In genomic region chr20:3764659-3765058, GRCh38 we compare ENCODE assay signal across 28 cellular contexts. TPM values are rescaled to one million over a fixed set of nuclear protein-coding genes. Genes with fewer than 3 reads are reported as not detected.
DNase-seq lines count a peak whose midpoint lies in the region; ATAC-seq, FAIRE-seq and TF ChIP-seq lines count a peak whose summit lies in the region.
"Had no signal": no experiment of that assay in that cellular context is flagged by ENCODE, and none has a peak within 500 bp of the region (broad histone marks: within the 10 kb centered on the region; RNA-seq: fewer than 3 reads in every experiment).

No MANE protein-coding gene starts in this region.

- H3K27ac Mint-ChIP-seq in CD4-positive, alpha-beta T cell, result no peak overlapping the region
- H3K27ac Mint-ChIP-seq: activated CD4-positive, alpha-beta memory T cell treated with anti-CD3 and anti-CD28 coated beads, Interleukin-2, amount 10 ng/mL, durations not matched to agents 7 days and 5 days; T-helper 1 cell treated with Interleukin-12 subunit alpha and Interleukin-12 subunit beta and Interleukin-4 antibody, amounts not matched to agents 30 μg/mL and 1 μg/mL, for 36 hours had no signal

- POLR2A ChIA-PET in CD4-positive, alpha-beta T cell (lab: Charles Lee), result no interaction called here
- POLR2A ChIA-PET in RWPE1 (lab: Yijun Ruan, JAX; ENCODE audit: low non-redundant PET), result no interaction called here

- H3K9me3 Mint-ChIP-seq in CD4-positive, alpha-beta T cell, result no peaks in the 10 kb centered on the region
- H3K9me3 Mint-ChIP-seq: activated CD4-positive, alpha-beta memory T cell treated with anti-CD3 and anti-CD28 coated beads, Interleukin-2, amount 10 ng/mL, durations not matched to agents 7 days and 5 days; nephron progenitor cell; T-helper 1 cell treated with Interleukin-12 subunit alpha and Interleukin-12 subunit beta and Interleukin-4 antibody, amounts not matched to agents 30 μg/mL and 1 μg/mL, for 36 hours had no signal

- H3K27me3 Mint-ChIP-seq in CD4-positive, alpha-beta T cell, result no peaks in the 10 kb centered on the region
- H3K27me3 Mint-ChIP-seq: activated CD4-positive, alpha-beta memory T cell treated with anti-CD3 and anti-CD28 coated beads, Interleukin-2, amount 10 ng/mL, durations not matched to agents 7 days and 5 days had no signal

- no peaks in the 10 kb centered on the region for H3K36me3 Mint-ChIP-seq in CD4-positive, alpha-beta T cell (ENCODE audit: low read depth)

- no peak for FAIRE-seq in kidney (lab: Jason Lieb, UNC)
- FAIRE-seq: D721Med, endometrium, islet of Langerhans had no signal

- H3K27ac ChIP-seq in CD4-positive, alpha-beta T cell (ENCODE audit: low read depth, low read length), result no peak overlapping the region
- H3K27ac ChIP-seq in RWPE1 (peak overlapping the region; percentile 90), kidney (ENCODE audit: low read depth in 2 of 2, low read length in 2 of 2) (no peak overlapping the region), rectal smooth muscle tissue (ENCODE audit: low read depth, low read length) (peak overlapping the region; percentile 10)
- H3K27ac ChIP-seq: ascending aorta, C4-2B, cardiac muscle cell, KMS-11, upper lobe of right lung had no signal

- H3K4me1 ChIP-seq in kidney (ENCODE audit: control insufficient read depth in 1 of 2, insufficient read depth in 1 of 2, low read depth in 1 of 2, low read length in 2 of 2) (peaks cover 4 to 14% of the 10 kb centered on the region in 2 donors), rectal smooth muscle tissue (ENCODE audit: control insufficient read depth, insufficient read depth, low read length) (peaks cover 12% of the 10 kb centered on the region)

- H3K36me3 ChIP-seq in kidney (ENCODE audit: control insufficient read depth in 1 of 2, insufficient read depth in 2 of 2, low read length in 2 of 2), result no peaks in the 10 kb centered on the region
- H3K36me3 ChIP-seq in rectal smooth muscle tissue (ENCODE audit: control insufficient read depth, insufficient read depth, low read length), result peaks cover 3% of the 10 kb centered on the region
- H3K36me3 ChIP-seq: ascending aorta, cardiac muscle cell had no signal

- H3K4me3 ChIP-seq in kidney (ENCODE audit: low read length in 2 of 2), result no peak overlapping the region
- no peak overlapping the region for H3K4me3 ChIP-seq in rectal smooth muscle tissue (ENCODE audit: low read length)
- H3K4me3 ChIP-seq: ascending aorta, cardiac muscle cell, lung, mucosa of descending colon, upper lobe of right lung had no signal

- peaks cover 26% of the 10 kb centered on the region for H3K4me1 Mint-ChIP-seq in CD4-positive, alpha-beta T cell (ENCODE audit: low read depth)

- intact Hi-C loops in CD4-positive, alpha-beta T cell (cut with DNase I, micrococcal nuclease), result loop anchor here (5.0 kb wide), 5 partner anchors 48 to 323 kb away; partner anchors contain the start of genes MAVS (in 1 of the 2) and RNF24 (in 1 of the 2)
- intact Hi-C loops in kidney (cut with DNase I), result no loop called here

- CTCF ChIA-PET in CD4-positive, alpha-beta T cell (lab: Charles Lee), result interaction anchor here (1.4 kb wide), 1 partner anchor 17 kb away, joined by 3 read pairs; the partner anchor contains the start of gene SPEF1
- CTCF ChIA-PET in RWPE1 (lab: Yijun Ruan, JAX), result interaction anchor here (0.8 to 1.4 kb wide), 3 partner anchors 12 to 90 kb away, joined by 3 to 5 read pairs (median 3); no protein-coding TSS in a partner anchor

- no peak for DNase-seq in CD4-positive, alpha-beta T cell
- DNase-seq in RWPE1 (ENCODE audit: low spot score) (no peak), kidney (peak; percentile 66), dedifferentiated amniotic fluid mesenchymal stem cell (ENCODE audit: extremely low spot score) (no peak), retina (no peak)
- DNase-seq: activated CD4-positive, alpha-beta memory T cell treated with anti-CD3 and anti-CD28 coated beads, Interleukin-2, amount 10 ng/mL, durations not matched to agents 7 days and 5 days; activated CD8-positive, alpha-beta memory T cell treated with anti-CD3 and anti-CD28 coated beads, Interleukin-2, amount 50 U/mL, for 48 hours; activated naive CD4-positive, alpha-beta T cell treated with anti-CD3 and anti-CD28 coated beads, Interleukin-2, amount 50 U/mL, for 16 hours; mucosa of descending colon; NCI-H1436; NCI-H774; nephron progenitor cell; SK-N-SH; upper lobe of right lung had no signal

- TF ChIP-seq CTCF in CD4-positive, alpha-beta T cell (IDR thresholded peaks at IDR 0.05), result no peak
- no peak for TF ChIP-seq CTCF in RWPE1 (conservative IDR thresholded peaks at IDR 0.05; ENCODE audit: low read depth)
- no peak for TF ChIP-seq CTCF in kidney (IDR thresholded peaks at IDR 0.05; ENCODE audit: borderline replicate concordance, extremely low read depth, insufficient read depth)

- peak overlapping the region; percentile 20 for H3K4me3 Mint-ChIP-seq in CD4-positive, alpha-beta T cell
- H3K4me3 Mint-ChIP-seq: activated CD4-positive, alpha-beta memory T cell treated with anti-CD3 and anti-CD28 coated beads, Interleukin-2, amount 10 ng/mL, durations not matched to agents 7 days and 5 days; T-helper 1 cell treated with Interleukin-12 subunit alpha and Interleukin-12 subunit beta and Interleukin-4 antibody, amounts not matched to agents 30 μg/mL and 1 μg/mL, for 36 hours had no signal

- H3K9ac ChIP-seq in kidney (ENCODE audit: low read length in 2 of 2) (no peak overlapping the region), rectal smooth muscle tissue (ENCODE audit: low read length) (no peak overlapping the region)
- H3K9ac ChIP-seq: KMS-11, SK-N-SH had no signal

- no peaks in the 10 kb centered on the region for H3K9me3 ChIP-seq in CD4-positive, alpha-beta T cell (ENCODE audit: control insufficient read depth, low read length)
- no peaks in the 10 kb centered on the region for H3K9me3 ChIP-seq in kidney (ENCODE audit: control insufficient read depth in 1 of 2, low read length in 2 of 2)
- H3K9me3 ChIP-seq: ascending aorta, mucosa of descending colon, SK-N-SH, upper lobe of right lung had no signal

- no peaks in the 10 kb centered on the region for H3K27me3 ChIP-seq in CD4-positive, alpha-beta T cell (ENCODE audit: control insufficient read depth, insufficient read depth, low read length)
- H3K27me3 ChIP-seq in rectal smooth muscle tissue (ENCODE audit: control insufficient read depth, insufficient read depth, low read length), result no peaks in the 10 kb centered on the region
- H3K27me3 ChIP-seq: ascending aorta, cardiac muscle cell, upper lobe of right lung had no signal

- ATAC-seq in CD4-positive, alpha-beta T cell (ENCODE audit: poor library complexity), result no peak
- ATAC-seq in GM21390 (IDR thresholded peaks at IDR 0.05; ENCODE audit: unreplicated experiment) (no peak), HG03565 (IDR thresholded peaks at IDR 0.05; ENCODE audit: unreplicated experiment) (no peak)
- ATAC-seq: activated CD4-positive, CD25-positive, alpha-beta regulatory T cell treated with anti-CD3 and anti-CD28 coated beads, Interleukin-2, amount 50 U/mL, for 24 hours; mucosa of descending colon; upper lobe of right lung had no signal

RNA-seq across cellular contexts. Expression of gene ADISSP, which starts 2.9 kb away (rescaled TPM):
- 10 to 100 TPM; 11.2 to 11.6 TPM for total RNA-seq in CD4-positive, alpha-beta T cell
- total RNA-seq in kidney, result 26.3 TPM
- 31.8 TPM for polyA plus RNA-seq in kidney (ENCODE audit: insufficient read depth, low read depth, low replicate concordance)

RNA-seq across cellular contexts. Expression of gene SPEF1, which starts 16.6 kb away (rescaled TPM):
- not detected for total RNA-seq in CD4-positive, alpha-beta T cell
- 3.4 TPM for total RNA-seq in kidney
- polyA plus RNA-seq in kidney (ENCODE audit: insufficient read depth, low read depth, low replicate concordance), result 3.8 TPM
- total RNA-seq: activated CD4-positive, alpha-beta memory T cell treated with anti-CD3 and anti-CD28 coated beads, Interleukin-2, amount 10 ng/mL, durations not matched to agents 7 days and 5 days; ascending aorta; Daoy had no signal

RNA-seq across cellular contexts. Expression of gene CENPB, which starts 21.9 kb away (rescaled TPM):
- total RNA-seq in CD4-positive, alpha-beta T cell, result 10 to 100 TPM; 25.1 to 25.3 TPM
- total RNA-seq in kidney, result 99.8 TPM
- polyA plus RNA-seq in kidney (ENCODE audit: insufficient read depth, low read depth, low replicate concordance), result 56.2 TPM

RNA-seq across cellular contexts. Expression of gene CDC25B, which starts 31.5 kb away (rescaled TPM):
- total RNA-seq in CD4-positive, alpha-beta T cell, result 100 to 1,000 TPM; 144 TPM
- 40.3 TPM for total RNA-seq in kidney
- polyA plus RNA-seq in kidney (ENCODE audit: insufficient read depth, low read depth, low replicate concordance), result 24.1 TPM

RNA-seq across cellular contexts. Expression of gene HSPA12B, which starts 32.2 kb away (rescaled TPM):
- total RNA-seq in CD4-positive, alpha-beta T cell, result under 1 TPM in 1 of 2 experiments, not detected in 1; 0.08 TPM
- total RNA-seq in kidney, result 18.9 TPM
- 8.7 TPM for polyA plus RNA-seq in kidney (ENCODE audit: insufficient read depth, low read depth, low replicate concordance)
- polyA plus RNA-seq: cardiac muscle cell had no signal

Comparison
In these comparisons a context has a peak if more than half of its experiments do, and no peak if none do; other contexts are left out.
1. H3K27ac ChIP-seq: peak in RWPE1 (single experiment) and rectal smooth muscle tissue (single experiment); none in CD4-positive, alpha-beta T cell (single experiment) and kidney (0 of 2).